Comparison of ENCODE assay signal across 15 cellular contexts in genomic region chr4:136893638-136894037, GRCh38.
DNase-seq lines count a peak whose midpoint lies in the region; ATAC-seq lines count a peak whose summit lies in the region.
"Had no signal": no experiment of that assay in that cellular context is flagged by ENCODE, and none has a peak within 500 bp of the region (broad histone marks: within the 10 kb centered on the region; RNA-seq: fewer than 3 reads in every experiment).

No MANE protein-coding gene starts in this region.

- H2AFZ ChIP-seq in mesenchymal stem cell (ENCODE audit: low read depth, low read length): no peak overlapping the region

- H3K36me3 ChIP-seq in adipocyte (ENCODE audit: control insufficient read depth, insufficient read depth, low read length, severe bottlenecking): no peaks in the 10 kb centered on the region
- H3K36me3 ChIP-seq in mesenchymal stem cell (ENCODE audit: control insufficient read depth in 1 of 2, insufficient read depth in 2 of 2, low read depth in 1 of 2, low read length in 2 of 2): no peaks in the 10 kb centered on the region

- H4K91ac ChIP-seq in mesenchymal stem cell (ENCODE audit: low read length): no peak overlapping the region

- H3K4me3 ChIP-seq in adipocyte (ENCODE audit: low read length) (peak overlapping the region; percentile 40), mesenchymal stem cell (ENCODE audit: insufficient read depth in 1 of 2, low read depth in 1 of 2, low read length in 2 of 2) (no peak overlapping the region)

- H3K9me3 Mint-ChIP-seq in stimulated activated effector memory CD8-positive, alpha-beta T cell treated with anti-CD3 and anti-CD28 coated beads, Interleukin-12 subunit alpha, Interleukin-12 subunit beta, amount 100 ng/mL, for 72 hours: peaks cover 3% of the 10 kb centered on the region
- H3K9me3 Mint-ChIP-seq: CD14-positive monocyte, HFFc6 had no signal

- no peak overlapping the region for H3K9ac ChIP-seq in adipocyte (ENCODE audit: low read length)
- no peak overlapping the region for H3K9ac ChIP-seq in mesenchymal stem cell (ENCODE audit: low read length)

- no peak overlapping the region for H2BK120ac ChIP-seq in mesenchymal stem cell (ENCODE audit: low read depth, low read length)

- no peaks in the 10 kb centered on the region for H3K36me3 Mint-ChIP-seq in stimulated activated effector memory CD8-positive, alpha-beta T cell treated with anti-CD3 and anti-CD28 coated beads, Interleukin-12 subunit alpha, Interleukin-12 subunit beta, amount 100 ng/mL, for 72 hours
- H3K36me3 Mint-ChIP-seq: CD14-positive monocyte had no signal

- H3K23ac ChIP-seq in mesenchymal stem cell (ENCODE audit: low read length in 2 of 2): no peak overlapping the region

- H2BK5ac ChIP-seq in mesenchymal stem cell (ENCODE audit: low read depth, low read length, poor library complexity, severe bottlenecking): no peak overlapping the region

- no peak overlapping the region for H2BK15ac ChIP-seq in mesenchymal stem cell (ENCODE audit: low read depth, poor library complexity, severe bottlenecking)

- no peak overlapping the region for H4K8ac ChIP-seq in mesenchymal stem cell (ENCODE audit: low read length)

- H2AK5ac ChIP-seq in mesenchymal stem cell (ENCODE audit: low read length, severe bottlenecking): no peak overlapping the region

- H3K27me3 ChIP-seq in adipocyte (replicated peaks; ENCODE audit: control insufficient read depth, insufficient read depth, low read length): no peaks in the 10 kb centered on the region
- H3K27me3 ChIP-seq in mesenchymal stem cell (ENCODE audit: control insufficient read depth in 1 of 2, insufficient read depth in 1 of 2, low read length in 2 of 2): no peaks in the 10 kb centered on the region

- H3K4me1 Mint-ChIP-seq in stimulated activated effector memory CD8-positive, alpha-beta T cell treated with anti-CD3 and anti-CD28 coated beads, Interleukin-12 subunit alpha, Interleukin-12 subunit beta, amount 100 ng/mL, for 72 hours: no peaks in the 10 kb centered on the region
- H3K4me1 Mint-ChIP-seq: CD14-positive monocyte had no signal

- no peak overlapping the region for H2BK12ac ChIP-seq in mesenchymal stem cell (ENCODE audit: low read length in 2 of 2)

- ATAC-seq in GM19397 (IDR thresholded peaks at IDR 0.05; ENCODE audit: unreplicated experiment) (no peak), GM21381 (IDR thresholded peaks at IDR 0.05; ENCODE audit: unreplicated experiment) (no peak)
- ATAC-seq in stimulated activated effector memory CD8-positive, alpha-beta T cell treated with anti-CD3 and anti-CD28 coated beads, Interleukin-12 subunit alpha, Interleukin-12 subunit beta, amount 100 ng/mL, for 72 hours: no peak

- H3K18ac ChIP-seq in mesenchymal stem cell (ENCODE audit: low read depth in 1 of 2, low read length in 2 of 2): no peak overlapping the region

- no peaks in the 10 kb centered on the region for H3K79me1 ChIP-seq in mesenchymal stem cell (replicated peaks; ENCODE audit: low read length, poor library complexity, severe bottlenecking)

- DNase-seq in SIG-M5 treated with dmso at 0.1 percent for 504 hours (lab: John Stamatoyannopoulos, UW; ENCODE audit: unreplicated experiment) (peak; percentile 17), SIG-M5 (lab: John Stamatoyannopoulos, UW) (no peak), adipocyte (ENCODE audit: low read depth) (peak; percentile 79), fibroblast of peridontal ligament (ENCODE audit: extremely low read depth) (peak; percentile 72), mesenchymal stem cell (peak; percentile 11)
- DNase-seq in stimulated activated effector memory CD8-positive, alpha-beta T cell treated with anti-CD3 and anti-CD28 coated beads, Interleukin-12 subunit alpha, Interleukin-12 subunit beta, amount 100 ng/mL, for 72 hours (ENCODE audit: low spot score in 2 of 2): no peak
- DNase-seq: DMS 273 treated with DMSO at 0.1 percent for 48 hours, DMS79 treated with DMSO at 0.1 percent for 48 hours, EL, HCEC 1CT, HFFc6 had no signal

- H3K27ac ChIP-seq in mesenchymal stem cell (ENCODE audit: low read length, poor library complexity, severe bottlenecking): no peak overlapping the region
- H3K27ac ChIP-seq: 22Rv1 had no signal

- no peak overlapping the region for H3K4me2 ChIP-seq in mesenchymal stem cell (ENCODE audit: low read length, poor library complexity, severe bottlenecking)

- H3K9me3 ChIP-seq in adipocyte (ENCODE audit: control insufficient read depth, low read length) (no peaks in the 10 kb centered on the region), mesenchymal stem cell (ENCODE audit: control insufficient read depth, low read length) (no peaks in the 10 kb centered on the region)

- peaks cover 14% of the 10 kb centered on the region for H3K4me1 ChIP-seq in adipocyte (ENCODE audit: control insufficient read depth, insufficient read depth, low read length)
- peaks cover 1% of the 10 kb centered on the region for H3K4me1 ChIP-seq in mesenchymal stem cell (ENCODE audit: control insufficient read depth, insufficient read depth, low read depth, low read length)

- no peak overlapping the region for H3K4me3 Mint-ChIP-seq in stimulated activated effector memory CD8-positive, alpha-beta T cell treated with anti-CD3 and anti-CD28 coated beads, Interleukin-12 subunit alpha, Interleukin-12 subunit beta, amount 100 ng/mL, for 72 hours
- H3K4me3 Mint-ChIP-seq: CD14-positive monocyte, HFFc6 had no signal

- no peak overlapping the region for H3K4ac ChIP-seq in mesenchymal stem cell (ENCODE audit: low read depth in 1 of 2, low read length in 2 of 2)

- no peak overlapping the region for H3K14ac ChIP-seq in mesenchymal stem cell (ENCODE audit: low read length in 2 of 2)

- no peak overlapping the region for H3K27ac Mint-ChIP-seq in stimulated activated effector memory CD8-positive, alpha-beta T cell treated with anti-CD3 and anti-CD28 coated beads, Interleukin-12 subunit alpha, Interleukin-12 subunit beta, amount 100 ng/mL, for 72 hours
- H3K27ac Mint-ChIP-seq: CD14-positive monocyte, HFFc6 had no signal

Comparison
In these comparisons a context has a peak if more than half of its experiments do, and no peak if none do; other contexts are left out.
1. DNase-seq: peak in SIG-M5 treated with dmso at 0.1 percent for 504 hours (single experiment), adipocyte (single experiment), fibroblast of peridontal ligament (single experiment) and mesenchymal stem cell (single experiment); none in SIG-M5 (single experiment) and stimulated activated effector memory CD8-positive, alpha-beta T cell treated with anti-CD3 and anti-CD28 coated beads, Interleukin-12 subunit alpha, Interleukin-12 subunit beta, amount 100 ng/mL, for 72 hours (0 of 2).